In genomic region chr16:50521246-50521900, GRCh38 we compare ENCODE assay signal across 1 cellular context.
TF ChIP-seq lines count a peak whose summit lies in the region.

No MANE protein-coding gene starts in this region.

TF ChIP-seq in HepG2, 621 proteins besides CTCF, POLR2A, EP300 and RAD21 (continued from another document and continues in another):
- 0 out of 2 replicates have a peak, but pooled peaks have one; percentile 33 for TF ChIP-seq BRD4 (CRISPR knock-in tag; IDR thresholded peaks at IDR 0.05)
- TF ChIP-seq THAP7 (CRISPR knock-in tag; IDR thresholded peaks at IDR 0.05), result 0 out of 2 replicates have a peak, but pooled peaks have one; percentile 22
- TF ChIP-seq, protein P1, sequence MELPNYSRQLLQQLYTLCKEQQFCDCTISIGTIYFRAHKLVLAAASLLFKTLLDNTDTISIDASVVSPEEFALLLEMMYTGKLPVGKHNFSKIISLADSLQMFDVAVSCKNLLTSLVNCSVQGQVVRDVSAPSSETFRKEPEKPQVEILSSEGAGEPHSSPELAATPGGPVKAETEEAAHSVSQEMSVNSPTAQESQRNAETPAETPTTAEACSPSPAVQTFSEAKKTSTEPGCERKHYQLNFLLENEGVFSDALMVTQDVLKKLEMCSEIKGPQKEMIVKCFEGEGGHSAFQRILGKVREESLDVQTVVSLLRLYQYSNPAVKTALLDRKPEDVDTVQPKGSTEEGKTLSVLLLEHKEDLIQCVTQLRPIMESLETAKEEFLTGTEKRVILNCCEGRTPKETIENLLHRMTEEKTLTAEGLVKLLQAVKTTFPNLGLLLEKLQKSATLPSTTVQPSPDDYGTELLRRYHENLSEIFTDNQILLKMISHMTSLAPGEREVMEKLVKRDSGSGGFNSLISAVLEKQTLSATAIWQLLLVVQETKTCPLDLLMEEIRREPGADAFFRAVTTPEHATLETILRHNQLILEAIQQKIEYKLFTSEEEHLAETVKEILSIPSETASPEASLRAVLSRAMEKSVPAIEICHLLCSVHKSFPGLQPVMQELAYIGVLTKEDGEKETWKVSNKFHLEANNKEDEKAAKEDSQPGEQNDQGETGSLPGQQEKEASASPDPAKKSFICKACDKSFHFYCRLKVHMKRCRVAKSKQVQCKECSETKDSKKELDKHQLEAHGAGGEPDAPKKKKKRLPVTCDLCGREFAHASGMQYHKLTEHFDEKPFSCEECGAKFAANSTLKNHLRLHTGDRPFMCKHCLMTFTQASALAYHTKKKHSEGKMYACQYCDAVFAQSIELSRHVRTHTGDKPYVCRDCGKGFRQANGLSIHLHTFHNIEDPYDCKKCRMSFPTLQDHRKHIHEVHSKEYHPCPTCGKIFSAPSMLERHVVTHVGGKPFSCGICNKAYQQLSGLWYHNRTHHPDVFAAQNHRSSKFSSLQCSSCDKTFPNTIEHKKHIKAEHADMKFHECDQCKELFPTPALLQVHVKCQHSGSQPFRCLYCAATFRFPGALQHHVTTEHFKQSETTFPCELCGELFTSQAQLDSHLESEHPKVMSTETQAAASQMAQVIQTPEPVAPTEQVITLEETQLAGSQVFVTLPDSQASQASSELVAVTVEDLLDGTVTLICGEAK (IDR thresholded peaks at IDR 0.05), result no peak; the same call in 1 of the 2 replicates
- TF ChIP-seq, protein P1 (CRISPR knock-in tag; IDR thresholded peaks at IDR 0.05), result no peak
- TF ChIP-seq TBL1XR1 (IDR thresholded peaks at IDR 0.05; ENCODE audit: borderline replicate concordance, low read length, partially characterized antibody), result no peak
- TF ChIP-seq NR2F6 (IDR thresholded peaks at IDR 0.05), result no peak
- TF ChIP-seq NR2F6 (CRISPR knock-in tag; IDR thresholded peaks at IDR 0.05), result no peak
- TF ChIP-seq RBFOX2 (IDR thresholded peaks at IDR 0.05; ENCODE audit: low read depth, low read length), result peak; percentile 49; the same call in 1 of the 2 replicates
- no peak for TF ChIP-seq ZNF691 (CRISPR knock-in tag; IDR thresholded peaks at IDR 0.05; ENCODE audit: borderline replicate concordance, low read depth)
- no peak for TF ChIP-seq THAP11 (CRISPR knock-in tag; IDR thresholded peaks at IDR 0.05)
- TF ChIP-seq HMG20A (CRISPR knock-in tag; IDR thresholded peaks at IDR 0.05; ENCODE audit: borderline replicate concordance), result 0 out of 2 replicates have a peak, but pooled peaks have one; percentile 9
- no peak for TF ChIP-seq ARNTL (CRISPR knock-in tag; IDR thresholded peaks at IDR 0.05)
- TF ChIP-seq, protein P2, sequence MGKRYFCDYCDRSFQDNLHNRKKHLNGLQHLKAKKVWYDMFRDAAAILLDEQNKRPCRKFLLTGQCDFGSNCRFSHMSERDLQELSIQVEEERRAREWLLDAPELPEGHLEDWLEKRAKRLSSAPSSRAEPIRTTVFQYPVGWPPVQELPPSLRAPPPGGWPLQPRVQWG (CRISPR knock-in tag; IDR thresholded peaks at IDR 0.05; ENCODE audit: borderline replicate concordance, low read depth), result no peak
- TF ChIP-seq CENPX (CRISPR knock-in tag; IDR thresholded peaks at IDR 0.05), result no peak
- no peak for TF ChIP-seq ARID2 (CRISPR knock-in tag; IDR thresholded peaks at IDR 0.05; ENCODE audit: borderline replicate concordance)
- peak; percentile 33; the same call in 1 of the 2 replicates for TF ChIP-seq CEBPG (CRISPR knock-in tag; IDR thresholded peaks at IDR 0.05)
- no peak for TF ChIP-seq NCOA5 (CRISPR knock-in tag; IDR thresholded peaks at IDR 0.05)
- TF ChIP-seq KLF13 (CRISPR knock-in tag; IDR thresholded peaks at IDR 0.05), result no peak
- TF ChIP-seq GRHL1 (CRISPR knock-in tag; conservative IDR thresholded peaks at IDR 0.05), result no peak
- TF ChIP-seq ZNF749 (CRISPR knock-in tag; IDR thresholded peaks at IDR 0.05; ENCODE audit: borderline replicate concordance), result no peak
- no peak for TF ChIP-seq IKZF1 (IDR thresholded peaks at IDR 0.05)
- TF ChIP-seq, protein P3, sequence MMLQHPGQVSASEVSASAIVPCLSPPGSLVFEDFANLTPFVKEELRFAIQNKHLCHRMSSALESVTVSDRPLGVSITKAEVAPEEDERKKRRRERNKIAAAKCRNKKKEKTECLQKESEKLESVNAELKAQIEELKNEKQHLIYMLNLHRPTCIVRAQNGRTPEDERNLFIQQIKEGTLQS (CRISPR knock-in tag; IDR thresholded peaks at IDR 0.05), result no peak
- no peak for TF ChIP-seq ZNF329 (CRISPR knock-in tag; IDR thresholded peaks at IDR 0.05; ENCODE audit: low read depth)
- TF ChIP-seq ZNF549 (CRISPR knock-in tag; IDR thresholded peaks at IDR 0.05), result no peak
- no peak for TF ChIP-seq PRMT3 (CRISPR knock-in tag; IDR thresholded peaks at IDR 0.05; ENCODE audit: borderline replicate concordance, low read depth)
- TF ChIP-seq ZC3H4 (CRISPR knock-in tag; IDR thresholded peaks at IDR 0.05; ENCODE audit: borderline replicate concordance), result 0 out of 2 replicates have a peak, but pooled peaks have one; percentile 5
- 0 out of 2 replicates have a peak, but pooled peaks have one; percentile 52 for TF ChIP-seq ZIK1 (CRISPR knock-in tag; IDR thresholded peaks at IDR 0.05; ENCODE audit: borderline replicate concordance, low read depth)
- TF ChIP-seq ZBTB2 (CRISPR knock-in tag; IDR thresholded peaks at IDR 0.05; ENCODE audit: low read depth), result no peak
- no peak for TF ChIP-seq CHCHD3 (CRISPR knock-in tag; IDR thresholded peaks at IDR 0.05)
- TF ChIP-seq ZNF850 (CRISPR knock-in tag; conservative IDR thresholded peaks at IDR 0.05), result no peak
- TF ChIP-seq MEF2D (CRISPR knock-in tag; IDR thresholded peaks at IDR 0.05), result no peak
- TF ChIP-seq FOXA3 (CRISPR knock-in tag; IDR thresholded peaks at IDR 0.05), result 0 out of 2 replicates have a peak, but pooled peaks have one; percentile 0
- no peak for TF ChIP-seq MYC (CRISPR knock-in tag; IDR thresholded peaks at IDR 0.05; ENCODE audit: borderline replicate concordance)
- TF ChIP-seq ZNF280D (CRISPR knock-in tag; IDR thresholded peaks at IDR 0.05), result no peak
- TF ChIP-seq SAFB2 (CRISPR knock-in tag; IDR thresholded peaks at IDR 0.05; ENCODE audit: borderline replicate concordance, low read depth), result no peak
- no peak for TF ChIP-seq TGIF2 (CRISPR knock-in tag; IDR thresholded peaks at IDR 0.05)
- TF ChIP-seq ZNF761 (CRISPR knock-in tag; conservative IDR thresholded peaks at IDR 0.05), result no peak
- TF ChIP-seq ZNF550 (CRISPR knock-in tag; IDR thresholded peaks at IDR 0.05; ENCODE audit: borderline replicate concordance), result 0 out of 2 replicates have a peak, but pooled peaks have one; percentile 42
- no peak for TF ChIP-seq ZNF768 (CRISPR knock-in tag; IDR thresholded peaks at IDR 0.05)
- TF ChIP-seq POLR2G (IDR thresholded peaks at IDR 0.05; ENCODE audit: low read depth, low read length), result no peak
- TF ChIP-seq ZNF567 (CRISPR knock-in tag; IDR thresholded peaks at IDR 0.05; ENCODE audit: borderline replicate concordance), result no peak; the same call in 1 of the 2 replicates
- no peak for TF ChIP-seq ZNF607 (CRISPR knock-in tag; IDR thresholded peaks at IDR 0.05; ENCODE audit: borderline replicate concordance)
- no peak for TF ChIP-seq FOXO4 (CRISPR knock-in tag; conservative IDR thresholded peaks at IDR 0.05)
- no peak for TF ChIP-seq GPN1 (CRISPR knock-in tag; IDR thresholded peaks at IDR 0.05; ENCODE audit: borderline replicate concordance)
- TF ChIP-seq RXRA (CRISPR knock-in tag; IDR thresholded peaks at IDR 0.05), result 0 out of 2 replicates have a peak, but pooled peaks have one; percentile 19
- no peak for TF ChIP-seq SRY (CRISPR knock-in tag; IDR thresholded peaks at IDR 0.05)
